Comparison of ENCODE assay signal across 8 cellular contexts in genomic region chr11:125404811-125405481, GRCh38.
DNase-seq lines count a peak whose midpoint lies in the region; ATAC-seq and TF ChIP-seq lines count a peak whose summit lies in the region.

No MANE protein-coding gene starts in this region.

- no peaks in the 10 kb centered on the region for H3K36me3 ChIP-seq in BLaER1
- H3K36me3 ChIP-seq in upper lobe of right lung: no peaks in the 10 kb centered on the region

- peak; percentile 47 for DNase-seq in SK-MEL-5 (ENCODE audit: low read depth, low spot score)
- DNase-seq in activated gamma-delta T cell treated with anti-CD3 and anti-CD28 coated beads, Interleukin-2, amount 50 U/mL, for 16 hours (ENCODE audit: low read depth): peak; percentile 53
- DNase-seq in germinal center (ENCODE audit: low spot score): peak; percentile 77
- DNase-seq in pons (ENCODE audit: low spot score): peak; percentile 34
- DNase-seq in upper lobe of right lung: peak; percentile 85

- H3K27ac ChIP-seq in BLaER1 (no peak overlapping the region), upper lobe of right lung (peak overlapping the region; percentile 56)

- in situ Hi-C loops in SK-MEL-5 (cut with HindIII; ENCODE audit: low pct_unique_long_range_greater_than_20kb, low sequenced_read_pairs): no loop called here

- H3K9me3 ChIP-seq in BLaER1 (no peaks in the 10 kb centered on the region), upper lobe of right lung (no peaks in the 10 kb centered on the region)

- peak; percentile 83 for ATAC-seq in GM19372 (IDR thresholded peaks at IDR 0.05; ENCODE audit: low read depth, unreplicated experiment)
- peak; percentile 71 for ATAC-seq in HG03521 (IDR thresholded peaks at IDR 0.05; ENCODE audit: unreplicated experiment)
- peak; percentile 90 for ATAC-seq in upper lobe of right lung

- intact Hi-C loops in upper lobe of right lung (cut with DNase I): no loop called here

- H3K4me3 ChIP-seq in BLaER1 (no peak overlapping the region), upper lobe of right lung (no peak overlapping the region)

- peak; percentile 95 for TF ChIP-seq CTCF in upper lobe of right lung (IDR thresholded peaks at IDR 0.05)

- H3K4me1 ChIP-seq in BLaER1 (peaks cover 18% of the 10 kb centered on the region), upper lobe of right lung (peaks cover 8% of the 10 kb centered on the region)

- H4K20me1 ChIP-seq in BLaER1: no peaks in the 10 kb centered on the region

- no peak overlapping the region for H3K9ac ChIP-seq in BLaER1

- peak overlapping the region; percentile 28; the same call in 1 of the 2 replicates for H3K4me2 ChIP-seq in BLaER1

- H3K27me3 ChIP-seq in BLaER1 (no peaks in the 10 kb centered on the region), upper lobe of right lung (peaks cover 24% of the 10 kb centered on the region)

Comparison
In these comparisons a context has a peak if more than half of its experiments do, and no peak if none do; other contexts are left out.
1. DNase-seq: peak in every context shown above with its lines; median percentile 85 in upper lobe of right lung; 77 in germinal center; 53 in activated gamma-delta T cell treated with anti-CD3 and anti-CD28 coated beads, Interleukin-2, amount 50 U/mL, for 16 hours; 47 in SK-MEL-5; 34 in pons.